Comparison of ENCODE assay signal across 9 cellular contexts in genomic region chr7:24831240-24831639, GRCh38.
DNase-seq lines count a peak whose midpoint lies in the region; ATAC-seq, FAIRE-seq and TF ChIP-seq lines count a peak whose summit lies in the region.
"Had no signal": no experiment of that assay in that cellular context is flagged by ENCODE, and none has a peak within 500 bp of the region (broad histone marks: within the 10 kb centered on the region; RNA-seq: fewer than 3 reads in every experiment).

No MANE protein-coding gene starts in this region.

- intact Hi-C loops in naive thymus-derived CD4-positive, alpha-beta T cell (cut with micrococcal nuclease), result no loop called here

- no peak for TF ChIP-seq CTCF in astrocyte of the spinal cord (IDR thresholded peaks at IDR 0.05; ENCODE audit: low read depth, low read length)
- TF ChIP-seq CTCF in Peyer's patch (IDR thresholded peaks at IDR 0.05), result no peak

- POLR2A ChIA-PET in naive thymus-derived CD4-positive, alpha-beta T cell (lab: Charles Lee), result no interaction called here

- CTCF ChIA-PET in naive thymus-derived CD4-positive, alpha-beta T cell (lab: Charles Lee), result interaction anchor here (1.0 to 1.2 kb wide), 2 partner anchors 12 to 239 kb away, joined by 7 to 8 read pairs; no protein-coding TSS in a partner anchor

- H3K27ac ChIP-seq in naive thymus-derived CD4-positive, alpha-beta T cell (ENCODE audit: low read depth, low read length), result no peak overlapping the region
- no peak overlapping the region for H3K27ac ChIP-seq in Peyer's patch

- no peaks in the 10 kb centered on the region for H3K9me3 Mint-ChIP-seq in naive thymus-derived CD4-positive, alpha-beta T cell

- H3K36me3 ChIP-seq in naive thymus-derived CD4-positive, alpha-beta T cell (ENCODE audit: control insufficient read depth in 2 of 3, insufficient read depth in 3 of 3, low read length in 3 of 3), result peaks cover 0 to 21% (median 13%) of the 10 kb centered on the region in 3 experiments
- H3K36me3 ChIP-seq in Peyer's patch, result no peaks in the 10 kb centered on the region

- H3K4me3 ChIP-seq in astrocyte of the spinal cord (ENCODE audit: low read depth, low read length) (no peak overlapping the region), Peyer's patch (no peak overlapping the region)
- no peak overlapping the region for H3K4me3 ChIP-seq in naive thymus-derived CD4-positive, alpha-beta T cell (ENCODE audit: low read length)

- no peak overlapping the region for H3K4me3 Mint-ChIP-seq in naive thymus-derived CD4-positive, alpha-beta T cell

- peaks cover 0 to 56% (median 24%) of the 10 kb centered on the region in 5 donors for H3K36me3 Mint-ChIP-seq in naive thymus-derived CD4-positive, alpha-beta T cell

- H3K4me1 Mint-ChIP-seq in naive thymus-derived CD4-positive, alpha-beta T cell, result peaks cover 16 to 78% (median 31%) of the 10 kb centered on the region in 7 donors

- H3K27me3 Mint-ChIP-seq in naive thymus-derived CD4-positive, alpha-beta T cell, result no peaks in the 10 kb centered on the region

- H3K27ac Mint-ChIP-seq in naive thymus-derived CD4-positive, alpha-beta T cell, result peak overlapping the region in 1 of 9 donors; percentile 1

- H3K27me3 ChIP-seq in naive thymus-derived CD4-positive, alpha-beta T cell (ENCODE audit: control insufficient read depth in 2 of 2, insufficient read depth in 2 of 2, low read length in 2 of 2), result no peaks in the 10 kb centered on the region
- no peaks in the 10 kb centered on the region for H3K27me3 ChIP-seq in Peyer's patch

- H3K9me3 ChIP-seq in naive thymus-derived CD4-positive, alpha-beta T cell (ENCODE audit: control insufficient read depth in 2 of 3, low read length in 3 of 3), result no peaks in the 10 kb centered on the region
- no peaks in the 10 kb centered on the region for H3K9me3 ChIP-seq in Peyer's patch

- no peak for TF ChIP-seq POLR2A in Peyer's patch (IDR thresholded peaks at IDR 0.05)
- TF ChIP-seq POLR2A in GM12892 (IDR thresholded peaks at IDR 0.05; ENCODE audit: low read depth, low read length), result no peak

- DNase-seq in EH (ENCODE audit: low read depth) (peak; percentile 88), MV-4-11 (lab: John Stamatoyannopoulos, UW) (peak; percentile 92), astrocyte of the spinal cord (ENCODE audit: low read depth, low spot score) (peak; percentile 83), Peyer's patch (no peak), superior temporal gyrus (ENCODE audit: extremely low spot score) (no peak), GM12892 (ENCODE audit: insufficient read length) (no peak)
- no peak for DNase-seq in naive thymus-derived CD4-positive, alpha-beta T cell
- DNase-seq: activated T-cell treated with anti-CD3 and anti-CD28 coated beads, Interleukin-2, amount 50 U/mL, for 48 hours had no signal

- no peak for FAIRE-seq in GM12892 (lab: Jason Lieb, UNC)

- in situ Hi-C loops in astrocyte of the spinal cord (cut with HindIII; ENCODE audit: low sequenced_read_pairs), result no loop called here

- ATAC-seq in naive thymus-derived CD4-positive, alpha-beta T cell, result peak; percentile 12
- no peak for ATAC-seq in HG03175 (IDR thresholded peaks at IDR 0.05; ENCODE audit: unreplicated experiment)

- H3K4me1 ChIP-seq in naive thymus-derived CD4-positive, alpha-beta T cell (ENCODE audit: control insufficient read depth in 2 of 2, insufficient read depth in 2 of 2, low read length in 2 of 2), result peaks cover 16 to 22% of the 10 kb centered on the region in 2 donors
- peaks cover 0 to 26% (median 8%) of the 10 kb centered on the region in 4 donors for H3K4me1 ChIP-seq in Peyer's patch

Comparison
In these comparisons a context has a peak if more than half of its experiments do, and no peak if none do; other contexts are left out.
1. DNase-seq: peak in EH (single experiment), MV-4-11 (single experiment) and astrocyte of the spinal cord (single experiment); none in naive thymus-derived CD4-positive, alpha-beta T cell (0 of 9), Peyer's patch (0 of 3), superior temporal gyrus (single experiment) and GM12892 (single experiment).